1 cellular context compared by ENCODE assay signal in genomic region chr2:70301344-70302194, GRCh38.
A peak's percentile ranks its signal among the peaks of the same experiment; 100 is the strongest.
TF ChIP-seq lines count a peak whose summit lies in the region.

TSS of gene FAM136A (minus strand) at chr2:70302067. CDS start at chr2:70302011, 56 bp downstream.

TF ChIP-seq in HepG2, 621 proteins besides CTCF, POLR2A, EP300 and RAD21 (continued from another document and continues in another):
- TF ChIP-seq ZNF740 (CRISPR knock-in tag; IDR thresholded peaks at IDR 0.05) (peak; percentile 66; the same call in 1 of the 2 replicates), IKZF4 (CRISPR knock-in tag; IDR thresholded peaks at IDR 0.05; ENCODE audit: borderline replicate concordance, low read depth, not compliant biosample characterization) (peak; percentile 63), SRY (CRISPR knock-in tag; IDR thresholded peaks at IDR 0.05) (peak; percentile 91), FIP1L1 (IDR thresholded peaks at IDR 0.05; ENCODE audit: borderline replicate concordance, insufficient read depth, low read depth, low read length) (no peak), ZNF737 (CRISPR knock-in tag; IDR thresholded peaks at IDR 0.05; ENCODE audit: borderline replicate concordance) (peak; percentile 90; the same call in 1 of the 2 replicates), TFDP2 (CRISPR knock-in tag; IDR thresholded peaks at IDR 0.05) (peak; percentile 69), SOX13 (IDR thresholded peaks at IDR 0.05) (no peak), SOX13 (CRISPR knock-in tag; conservative IDR thresholded peaks at IDR 0.05 in 1 of 2, IDR thresholded peaks at IDR 0.05 in 1 of 2) (peak in 1 of 2 experiments; percentile 25; a peak in 2 of 4 replicates), CHCHD3 (CRISPR knock-in tag; IDR thresholded peaks at IDR 0.05) (peak; percentile 62), KLF12 (CRISPR knock-in tag; IDR thresholded peaks at IDR 0.05; ENCODE audit: borderline replicate concordance) (peak; percentile 90; the same call in 1 of the 2 replicates), NRL (CRISPR knock-in tag; IDR thresholded peaks at IDR 0.05; ENCODE audit: borderline replicate concordance) (peak; percentile 97), TAF1 (CRISPR knock-in tag; IDR thresholded peaks at IDR 0.05) (peak; percentile 90), SMARCC2 (IDR thresholded peaks at IDR 0.05) (no peak), ZC3H13 (CRISPR knock-in tag; IDR thresholded peaks at IDR 0.05) (peak; percentile 68; the same call in 1 of the 2 replicates), ZNF850 (CRISPR knock-in tag; conservative IDR thresholded peaks at IDR 0.05) (peak; percentile 75; the same call in 1 of the 2 replicates), KLF15 (CRISPR knock-in tag; IDR thresholded peaks at IDR 0.05; ENCODE audit: borderline replicate concordance) (peak; percentile 95), ZNF687 (CRISPR knock-in tag; IDR thresholded peaks at IDR 0.05) (peak; percentile 99), TRIM24 (CRISPR knock-in tag; IDR thresholded peaks at IDR 0.05) (no peak), ZNF256 (CRISPR knock-in tag; conservative IDR thresholded peaks at IDR 0.05) (peak; percentile 97), ZNF570 (CRISPR knock-in tag; IDR thresholded peaks at IDR 0.05; ENCODE audit: borderline replicate concordance) (peak; percentile 72; the same call in 1 of the 2 replicates), BCLAF1 (IDR thresholded peaks at IDR 0.05) (no peak), NCOA5 (CRISPR knock-in tag; IDR thresholded peaks at IDR 0.05) (0 out of 2 replicates have a peak, but pooled peaks have one; percentile 36), HNF4G (IDR thresholded peaks at IDR 0.05; ENCODE audit: borderline replicate concordance, low read depth, low read length) (peak; percentile 89), HNF4G (CRISPR knock-in tag; IDR thresholded peaks at IDR 0.05; ENCODE audit: borderline replicate concordance, low read depth) (peak; percentile 74), U2AF1 (optimal IDR thresholded peaks at IDR 0.05; ENCODE audit: low read depth, low read length) (no peak), FOXK1 (CRISPR knock-in tag; IDR thresholded peaks at IDR 0.05; ENCODE audit: borderline replicate concordance, low read depth) (no peak; the same call in 1 of the 2 replicates), KDM4B (CRISPR knock-in tag; IDR thresholded peaks at IDR 0.05) (no peak), ZFP36L1 (CRISPR knock-in tag; IDR thresholded peaks at IDR 0.05) (peak; percentile 22; the same call in 1 of the 2 replicates), ZBTB34 (CRISPR knock-in tag; IDR thresholded peaks at IDR 0.05) (peak; percentile 54), ZNF281 (CRISPR knock-in tag; IDR thresholded peaks at IDR 0.05; ENCODE audit: borderline replicate concordance) (peak; percentile 2; the same call in 1 of the 2 replicates), NFYC (CRISPR knock-in tag; IDR thresholded peaks at IDR 0.05) (no peak), SSRP1 (CRISPR knock-in tag; IDR thresholded peaks at IDR 0.05) (no peak; the same call in 1 of the 2 replicates), REXO4 (CRISPR knock-in tag; IDR thresholded peaks at IDR 0.05; ENCODE audit: borderline replicate concordance) (no peak), TBP (CRISPR knock-in tag; IDR thresholded peaks at IDR 0.05) (no peak), RFX3 (CRISPR knock-in tag; IDR thresholded peaks at IDR 0.05) (no peak), ZBTB46 (CRISPR knock-in tag; IDR thresholded peaks at IDR 0.05; ENCODE audit: borderline replicate concordance) (no peak), ZNF232 (CRISPR knock-in tag; IDR thresholded peaks at IDR 0.05; ENCODE audit: borderline replicate concordance) (peak; percentile 95; the same call in 1 of the 2 replicates), HOXA3 (CRISPR knock-in tag; IDR thresholded peaks at IDR 0.05) (peak; percentile 82), SP4 (CRISPR knock-in tag; IDR thresholded peaks at IDR 0.05) (peak; percentile 45; the same call in 1 of the 2 replicates), ATF4 (CRISPR knock-in tag; IDR thresholded peaks at IDR 0.05) (no peak; a peak in 2 of 4 replicates), SIN3B (IDR thresholded peaks at IDR 0.05; ENCODE audit: low read length) (no peak), PBX2 (CRISPR knock-in tag; IDR thresholded peaks at IDR 0.05) (no peak), RBAK (CRISPR knock-in tag; IDR thresholded peaks at IDR 0.05) (0 out of 2 replicates have a peak, but pooled peaks have one; percentile 69), YEATS4 (CRISPR knock-in tag; IDR thresholded peaks at IDR 0.05; ENCODE audit: borderline replicate concordance) (peak; percentile 94), E2F1 (CRISPR knock-in tag; IDR thresholded peaks at IDR 0.05) (peak; percentile 48; the same call in 1 of the 2 replicates), ZNF136 (CRISPR knock-in tag; IDR thresholded peaks at IDR 0.05; ENCODE audit: low read depth) (no peak), HDAC6 (IDR thresholded peaks at IDR 0.05; ENCODE audit: low read depth, low read length) (no peak), ZNF616 (CRISPR knock-in tag; IDR thresholded peaks at IDR 0.05; ENCODE audit: low read depth) (peak; percentile 66; the same call in 1 of the 2 replicates)
